17 cellular contexts compared by ENCODE assay signal in the genomic region with DNA sequence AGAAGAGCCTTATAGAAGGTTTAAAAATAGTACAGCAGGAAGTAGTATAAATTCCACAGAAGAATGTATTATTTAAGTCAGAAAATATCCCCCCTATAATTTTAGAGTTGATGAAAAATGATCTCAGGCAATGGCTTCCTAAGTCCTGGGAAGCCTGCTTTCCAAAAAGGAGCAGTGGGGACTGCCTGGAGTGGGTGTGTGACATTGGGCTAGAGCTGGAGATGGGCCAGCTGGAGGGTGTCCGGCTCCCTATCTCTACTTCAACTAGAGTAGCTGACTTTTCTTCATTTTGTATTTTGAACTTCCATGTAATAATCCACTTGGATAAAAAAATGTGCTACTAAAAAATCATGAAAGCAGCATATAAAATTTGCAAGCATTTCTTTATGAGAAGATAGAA.
A peak's percentile ranks its signal among the peaks of the same experiment; 100 is the strongest.
DNase-seq lines count a peak whose midpoint lies in the region; ATAC-seq and TF ChIP-seq lines count a peak whose summit lies in the region.
"Had no signal": no experiment of that assay in that cellular context is flagged by ENCODE, and none has a peak within 500 bp of the region (broad histone marks: within the 10 kb centered on the region; RNA-seq: fewer than 3 reads in every experiment).

No MANE protein-coding gene starts in this region.

- no peaks in the 10 kb centered on the region for H3K79me2 ChIP-seq in SK-N-SH (ENCODE audit: insufficient read depth)

- TF ChIP-seq CTCF in SK-N-SH (IDR thresholded peaks at IDR 0.05) (no peak), left ventricle myocardium inferior (IDR thresholded peaks at IDR 0.05; ENCODE audit: borderline replicate concordance) (no peak), CD14-positive monocyte (IDR thresholded peaks at IDR 0.05) (no peak)

- H3K9me3 ChIP-seq in SK-N-SH (no peaks in the 10 kb centered on the region), left ventricle myocardium inferior (replicated peaks) (no peaks in the 10 kb centered on the region), mesenchymal stem cell (ENCODE audit: control insufficient read depth, low read length) (no peaks in the 10 kb centered on the region)
- H3K9me3 ChIP-seq: A549; BLaER1 treated with 17β-estradiol and CSF1 and Interleukin-3, amounts not matched to agents 10 nM and 100 nM had no signal

- H3K4me1 Mint-ChIP-seq in CD14-positive monocyte: no peaks in the 10 kb centered on the region
- H3K4me1 Mint-ChIP-seq: CD8-positive, alpha-beta memory T cell had no signal

- H3K23ac ChIP-seq in mesenchymal stem cell (ENCODE audit: low read length in 2 of 2): no peak overlapping the region

- TF ChIP-seq EP300 in SK-N-SH (IDR thresholded peaks at IDR 0.05; ENCODE audit: borderline replicate concordance in 1 of 2, low read depth in 1 of 2, low read length in 1 of 2): no peak

- H3K79me1 ChIP-seq in mesenchymal stem cell (replicated peaks; ENCODE audit: low read length, poor library complexity, severe bottlenecking): no peaks in the 10 kb centered on the region

- H2BK12ac ChIP-seq in mesenchymal stem cell (ENCODE audit: low read length in 2 of 2): no peak overlapping the region

- H3K36me3 ChIP-seq in SK-N-SH (replicated peaks in 1 of 2; ENCODE audit: control insufficient read depth in 1 of 2, insufficient read depth in 2 of 2, low read length in 1 of 2) (no peaks in the 10 kb centered on the region), left ventricle myocardium inferior (no peaks in the 10 kb centered on the region), mesenchymal stem cell (ENCODE audit: control insufficient read depth in 1 of 2, insufficient read depth in 2 of 2, low read depth in 1 of 2, low read length in 2 of 2) (peaks cover 0 to 32% of the 10 kb centered on the region in 2 experiments)
- H3K36me3 ChIP-seq: BLaER1 treated with 17β-estradiol and CSF1 and Interleukin-3, amounts not matched to agents 10 nM and 100 nM had no signal

- H3K14ac ChIP-seq in mesenchymal stem cell (ENCODE audit: low read length in 2 of 2): no peak overlapping the region

- H3F3A ChIP-seq in SK-N-SH (replicated peaks; ENCODE audit: insufficient read depth): no peaks in the 10 kb centered on the region

- H2BK120ac ChIP-seq in mesenchymal stem cell (ENCODE audit: low read depth, low read length): no peak overlapping the region

- no peak overlapping the region for H3K4me3 Mint-ChIP-seq in CD14-positive monocyte
- H3K4me3 Mint-ChIP-seq: CD4-positive, CD25-positive, alpha-beta regulatory T cell; CD8-positive, alpha-beta memory T cell; H9 had no signal

- no peaks in the 10 kb centered on the region for H3K9me3 Mint-ChIP-seq in CD14-positive monocyte
- H3K9me3 Mint-ChIP-seq: CD8-positive, alpha-beta memory T cell; H9 had no signal

- H4K20me1 ChIP-seq in SK-N-SH (ENCODE audit: insufficient read depth): no peaks in the 10 kb centered on the region
- H4K20me1 ChIP-seq: BLaER1 treated with 17β-estradiol and CSF1 and Interleukin-3, amounts not matched to agents 10 nM and 100 nM had no signal

- H3K27ac ChIP-seq in SK-N-SH (ENCODE audit: low read depth in 2 of 2, low read length in 1 of 2) (no peak overlapping the region), left ventricle myocardium inferior (replicated peaks) (no peak overlapping the region), mesenchymal stem cell (ENCODE audit: low read length, poor library complexity, severe bottlenecking) (no peak overlapping the region)
- H3K27ac ChIP-seq: 22Rv1; A549; BLaER1 treated with 17β-estradiol and CSF1 and Interleukin-3, amounts not matched to agents 10 nM and 100 nM had no signal

- H2BK15ac ChIP-seq in mesenchymal stem cell (ENCODE audit: low read depth, poor library complexity, severe bottlenecking): no peak overlapping the region

- CTCF ChIA-PET in SK-N-SH (lab: Yijun Ruan, JAX): interaction anchor here (0.8 to 0.9 kb wide), 2 partner anchors 9 to 10 kb away, joined by 3 to 4 read pairs; no protein-coding TSS in a partner anchor

- POLR2A ChIA-PET in SK-N-SH (lab: Yijun Ruan, JAX): no interaction called here

- H3K9me2 ChIP-seq in SK-N-SH: no peaks in the 10 kb centered on the region

- H2AFZ ChIP-seq in SK-N-SH (ENCODE audit: low read depth): peak overlapping the region; percentile 21; the same call in 1 of the 2 replicates
- H2AFZ ChIP-seq in mesenchymal stem cell (ENCODE audit: low read depth, low read length): no peak overlapping the region

- H3K4me1 ChIP-seq in SK-N-SH (ENCODE audit: control insufficient read depth in 1 of 2, insufficient read depth in 2 of 2, low read depth in 1 of 2, low read length in 1 of 2): 0 out of 4 replicates have a peak, but pooled peaks cover 0 to 3% of the 10 kb centered on the region in 2 experiments
- H3K4me1 ChIP-seq in left ventricle myocardium inferior: peaks cover 33% of the 10 kb centered on the region
- no peaks in the 10 kb centered on the region for H3K4me1 ChIP-seq in mesenchymal stem cell (ENCODE audit: control insufficient read depth, insufficient read depth, low read depth, low read length)
- H3K4me1 ChIP-seq: A549 had no signal

- ATAC-seq in SK-N-SH treated with all-trans-retinoic acid at 6 μM for 48 hours (no peak), Right ventricle myocardium superior (ENCODE audit: poor library complexity) (peak; percentile 59), HG03097 (IDR thresholded peaks at IDR 0.05; ENCODE audit: low FRiP score, unreplicated experiment) (no peak)
- ATAC-seq: A549, K562 had no signal

- no peak overlapping the region for H4K91ac ChIP-seq in mesenchymal stem cell (ENCODE audit: low read length)

- no peak overlapping the region for H3K4me2 ChIP-seq in SK-N-SH
- no peak overlapping the region for H3K4me2 ChIP-seq in mesenchymal stem cell (ENCODE audit: low read length, poor library complexity, severe bottlenecking)
- H3K4me2 ChIP-seq: A549 had no signal

- H2AK5ac ChIP-seq in mesenchymal stem cell (ENCODE audit: low read length, severe bottlenecking): no peak overlapping the region

- H3K27me3 Mint-ChIP-seq in CD14-positive monocyte (ENCODE audit: low read depth in 3 of 3): no peaks in the 10 kb centered on the region

- H3K4me3 ChIP-seq in SK-N-SH (ENCODE audit: low read depth in 2 of 2, low read length in 1 of 2) (no peak overlapping the region), left ventricle myocardium inferior (no peak overlapping the region), mesenchymal stem cell (ENCODE audit: insufficient read depth in 1 of 2, low read depth in 1 of 2, low read length in 2 of 2) (no peak overlapping the region)
- H3K4me3 ChIP-seq: A549; BLaER1 treated with 17β-estradiol and CSF1 and Interleukin-3, amounts not matched to agents 10 nM and 100 nM; K562 had no signal

- WGBS in SK-N-SH (ENCODE audit: low lambda C conversion rate): 100% methylated on average over 1 of the region's 1 CpG
- WGBS in mesenchymal stem cell: no CpG with 5 or more reads among the region's 1 CpG

- no peak overlapping the region for H3K9ac ChIP-seq in SK-N-SH
- peak overlapping the region; percentile 91 for H3K9ac ChIP-seq in mesenchymal stem cell (ENCODE audit: low read length)
- H3K9ac ChIP-seq: BLaER1 treated with 17β-estradiol and CSF1 and Interleukin-3, amounts not matched to agents 10 nM and 100 nM had no signal

- no peak overlapping the region for H2BK5ac ChIP-seq in mesenchymal stem cell (ENCODE audit: low read depth, low read length, poor library complexity, severe bottlenecking)

- H4K8ac ChIP-seq in mesenchymal stem cell (ENCODE audit: low read length): no peak overlapping the region

- no peaks in the 10 kb centered on the region for H3K36me3 Mint-ChIP-seq in CD14-positive monocyte
- H3K36me3 Mint-ChIP-seq: CD4-positive, CD25-positive, alpha-beta regulatory T cell; CD8-positive, alpha-beta memory T cell had no signal

- no peak for TF ChIP-seq RAD21 in SK-N-SH (IDR thresholded peaks at IDR 0.05; ENCODE audit: low read length)

- DNase-seq in SK-N-SH (no peak), Right ventricle myocardium superior (peak; percentile 71), left ventricle myocardium inferior (peak; percentile 46), mesenchymal stem cell (no peak), NOMO-1 (lab: John Stamatoyannopoulos, UW; ENCODE audit: unreplicated experiment in 2 of 2) (no peak), CD14-positive monocyte (ENCODE audit: low spot score) (no peak)
- DNase-seq: CD4-positive, CD25-positive, alpha-beta regulatory T cell; CD8-positive, alpha-beta memory T cell; COR-L47; H9; IMR-90 had no signal

- H3K18ac ChIP-seq in mesenchymal stem cell (ENCODE audit: low read depth in 1 of 2, low read length in 2 of 2): no peak overlapping the region

- H3K27ac Mint-ChIP-seq in CD14-positive monocyte: no peak overlapping the region
- H3K27ac Mint-ChIP-seq: CD4-positive, CD25-positive, alpha-beta regulatory T cell; CD8-positive, alpha-beta memory T cell had no signal

- intact Hi-C loops in Right ventricle myocardium superior (cut with DNase I) (no loop called here), left ventricle myocardium inferior (cut with micrococcal nuclease) (no loop called here), CD14-positive monocyte (cut with micrococcal nuclease) (no loop called here)

- no peak overlapping the region for H3K4ac ChIP-seq in mesenchymal stem cell (ENCODE audit: low read depth in 1 of 2, low read length in 2 of 2)

- H3K27me3 ChIP-seq in SK-N-SH (ENCODE audit: insufficient read depth) (no peaks in the 10 kb centered on the region), left ventricle myocardium inferior (ENCODE audit: low read depth) (no peaks in the 10 kb centered on the region), mesenchymal stem cell (ENCODE audit: control insufficient read depth in 1 of 2, insufficient read depth in 1 of 2, low read length in 2 of 2) (no peaks in the 10 kb centered on the region)
- H3K27me3 ChIP-seq: BLaER1 treated with 17β-estradiol and CSF1 and Interleukin-3, amounts not matched to agents 10 nM and 100 nM had no signal

TF ChIP-seq in SK-N-SH, 30 proteins besides CTCF, POLR2A, EP300 and RAD21 (continues in another document):
- TF ChIP-seq GATA2 (CRISPR knock-in tag; IDR thresholded peaks at IDR 0.05) (no peak), TAF1 (IDR thresholded peaks at IDR 0.05; ENCODE audit: borderline replicate concordance, low read depth, low read length) (no peak), RXRA (IDR thresholded peaks at IDR 0.05; ENCODE audit: borderline replicate concordance, low read depth) (no peak), MXI1 (IDR thresholded peaks at IDR 0.05; ENCODE audit: low read depth, low read length) (no peak), SMC3 (IDR thresholded peaks at IDR 0.05; ENCODE audit: low read depth, low read length) (no peak), FOSL2 (IDR thresholded peaks at IDR 0.05; ENCODE audit: borderline replicate concordance, low read depth) (no peak)

TF ChIP-seq in SK-N-SH treated with all-trans-retinoic acid at 6 μM for 48 hours, 23 proteins besides CTCF, POLR2A, EP300 and RAD21 (continues in another document):
- TF ChIP-seq ARNTL (CRISPR knock-in tag; IDR thresholded peaks at IDR 0.05; ENCODE audit: borderline replicate concordance, low read depth) (no peak), ZNF565 (CRISPR knock-in tag; conservative IDR thresholded peaks at IDR 0.05; ENCODE audit: low read depth) (no peak), ZC3H10 (CRISPR knock-in tag; IDR thresholded peaks at IDR 0.05) (no peak)

Comparison
In these comparisons a context has a peak if more than half of its experiments do, and no peak if none do; other contexts are left out.
1. DNase-seq: peak in Right ventricle myocardium superior (single experiment) and left ventricle myocardium inferior (single experiment); none in SK-N-SH (single experiment), mesenchymal stem cell (single experiment), NOMO-1 (0 of 2) and CD14-positive monocyte (single experiment).